29 cellular contexts compared by ENCODE assay signal in the genomic region with DNA sequence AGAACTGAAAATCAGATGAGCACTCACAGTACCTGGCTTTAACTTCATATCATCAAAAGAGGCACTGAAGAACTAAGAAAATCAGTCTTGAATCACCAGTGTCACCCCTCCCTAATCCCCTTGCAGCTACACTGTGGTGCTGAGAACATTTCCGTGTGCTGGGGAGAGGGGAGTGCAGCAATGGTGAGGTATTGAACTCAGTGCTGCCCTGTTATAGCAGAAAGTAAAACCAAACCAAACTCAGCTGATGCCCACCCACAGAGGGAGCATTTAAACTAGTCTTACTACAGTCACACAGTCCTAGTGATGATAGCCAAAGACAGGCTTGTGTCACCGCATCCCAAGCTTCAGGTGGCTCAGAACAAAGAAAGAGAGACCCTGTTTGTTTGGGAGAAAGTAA.
"Had no signal": no experiment of that assay in that cellular context is flagged by ENCODE, and none has a peak within 500 bp of the region (broad histone marks: within the 10 kb centered on the region; RNA-seq: fewer than 3 reads in every experiment).

No MANE protein-coding gene starts in this region.

- H3K27ac Mint-ChIP-seq: activated CD4-positive, alpha-beta T cell treated with anti-CD3 and anti-CD28 coated beads, Interleukin-2, amount 10 ng/mL, durations not matched to agents 7 days and 5 days; activated CD8-positive, alpha-beta memory T cell treated with anti-CD3 and anti-CD28 coated beads, Interleukin-2, amount 10 ng/mL, durations not matched to agents 7 days and 5 days; activated CD8-positive, alpha-beta T cell treated with anti-CD3 and anti-CD28 coated beads for 36 hours; activated T-helper 1 cell treated with anti-CD3 and anti-CD28 coated beads, Interleukin-12 subunit alpha, Interleukin-12 subunit beta, Interleukin-2, Interleukin-4 antibody, amounts not matched to agents 30 ng/mL and 10 ng/mL and 1 ng/mL, durations not matched to agents 14 hours and 24 hours and 36 hours; endodermal cell; natural killer cell; progenitor cell of endocrine pancreas; type B pancreatic cell had no signal

- H3K4me3 ChIP-seq: body of pancreas, cardiac muscle cell, gastroesophageal sphincter, heart left ventricle, sigmoid colon, testis, vagina had no signal

- H3K4me3 Mint-ChIP-seq: activated CD4-positive, alpha-beta T cell treated with anti-CD3 and anti-CD28 coated beads, Interleukin-2, amount 10 ng/mL, durations not matched to agents 7 days and 5 days; activated CD8-positive, alpha-beta memory T cell treated with anti-CD3 and anti-CD28 coated beads, Interleukin-2, amount 10 ng/mL, durations not matched to agents 7 days and 5 days; activated CD8-positive, alpha-beta T cell treated with anti-CD3 and anti-CD28 coated beads for 36 hours; activated T-helper 1 cell treated with anti-CD3 and anti-CD28 coated beads, Interleukin-12 subunit alpha, Interleukin-12 subunit beta, Interleukin-2, Interleukin-4 antibody, amounts not matched to agents 30 ng/mL and 10 ng/mL and 1 ng/mL, durations not matched to agents 14 hours and 24 hours and 36 hours; endodermal cell; natural killer cell; type B pancreatic cell had no signal

- H3K27me3 ChIP-seq: body of pancreas, cardiac muscle cell, gastroesophageal sphincter, heart left ventricle, sigmoid colon, testis, vagina had no signal

- FAIRE-seq: islet of Langerhans had no signal

- H3K9me3 ChIP-seq: body of pancreas, sigmoid colon, testis, vagina had no signal

- H3K4me1 ChIP-seq: body of pancreas, gastroesophageal sphincter, heart left ventricle, sigmoid colon, testis, vagina had no signal

- DNase-seq: activated CD4-positive, alpha-beta T cell treated with anti-CD3 and anti-CD28 coated beads, Interleukin-2, amount 10 ng/mL, durations not matched to agents 7 days and 5 days; activated CD4-positive, CD25-positive, alpha-beta regulatory T cell treated with anti-CD3 and anti-CD28 coated beads, Interleukin-2, amount 50 U/mL, for 72 hours; activated CD8-positive, alpha-beta memory T cell treated with anti-CD3 and anti-CD28 coated beads, Interleukin-2, amount 10 ng/mL, durations not matched to agents 7 days and 5 days; activated CD8-positive, alpha-beta T cell treated with anti-CD3 and anti-CD28 coated beads for 36 hours; activated gamma-delta T cell; activated naive CD4-positive, alpha-beta T cell treated with anti-CD3 and anti-CD28 coated beads, Interleukin-2, amount 50 U/mL, for 16 hours; activated T-cell treated with anti-CD3 and anti-CD28 coated beads for 4 hours; anterior cingulate cortex; body of pancreas; cortex of kidney; endodermal cell; heart left ventricle; left ventricle myocardium superior; mammary epithelial cell; midbrain; natural killer cell; retina; sigmoid colon; stimulated activated CD4-positive, alpha-beta T cell treated with anti-CD3 and anti-CD28 coated beads, Interleukin-2, amount 100 ng/mL, for 48 hours; stimulated activated CD8-positive, alpha-beta memory T cell treated with anti-CD3 and anti-CD28 coated beads, Interleukin-4, amount 100 ng/mL, for 48 hours; stimulated activated naive CD4-positive, alpha-beta T cell; testis had no signal

- H3K36me3 ChIP-seq: cardiac muscle cell, heart left ventricle, sigmoid colon, vagina had no signal

- ATAC-seq: activated CD8-positive, alpha-beta memory T cell treated with anti-CD3 and anti-CD28 coated beads, Interleukin-2, amount 10 ng/mL, durations not matched to agents 7 days and 5 days; activated CD8-positive, alpha-beta T cell treated with anti-CD3 and anti-CD28 coated beads for 36 hours; body of pancreas; gastroesophageal sphincter; heart left ventricle; left ventricle myocardium superior; natural killer cell had no signal

- H3K27ac ChIP-seq: body of pancreas, cardiac muscle cell, gastroesophageal sphincter, heart left ventricle, sigmoid colon, testis, vagina had no signal

- H3K4me1 Mint-ChIP-seq: activated CD4-positive, alpha-beta T cell treated with anti-CD3 and anti-CD28 coated beads, Interleukin-2, amount 10 ng/mL, durations not matched to agents 7 days and 5 days; activated CD8-positive, alpha-beta memory T cell treated with anti-CD3 and anti-CD28 coated beads, Interleukin-2, amount 10 ng/mL, durations not matched to agents 7 days and 5 days; endodermal cell had no signal

- H3K27me3 Mint-ChIP-seq: activated CD4-positive, alpha-beta T cell treated with anti-CD3 and anti-CD28 coated beads, Interleukin-2, amount 10 ng/mL, durations not matched to agents 7 days and 5 days; activated CD8-positive, alpha-beta memory T cell treated with anti-CD3 and anti-CD28 coated beads, Interleukin-2, amount 10 ng/mL, durations not matched to agents 7 days and 5 days; activated CD8-positive, alpha-beta T cell treated with anti-CD3 and anti-CD28 coated beads for 36 hours; progenitor cell of endocrine pancreas; type B pancreatic cell had no signal

- H3K36me3 Mint-ChIP-seq: activated CD8-positive, alpha-beta memory T cell treated with anti-CD3 and anti-CD28 coated beads, Interleukin-2, amount 10 ng/mL, durations not matched to agents 7 days and 5 days; type B pancreatic cell had no signal
